8 cellular contexts compared by ENCODE assay signal in the genomic region with DNA sequence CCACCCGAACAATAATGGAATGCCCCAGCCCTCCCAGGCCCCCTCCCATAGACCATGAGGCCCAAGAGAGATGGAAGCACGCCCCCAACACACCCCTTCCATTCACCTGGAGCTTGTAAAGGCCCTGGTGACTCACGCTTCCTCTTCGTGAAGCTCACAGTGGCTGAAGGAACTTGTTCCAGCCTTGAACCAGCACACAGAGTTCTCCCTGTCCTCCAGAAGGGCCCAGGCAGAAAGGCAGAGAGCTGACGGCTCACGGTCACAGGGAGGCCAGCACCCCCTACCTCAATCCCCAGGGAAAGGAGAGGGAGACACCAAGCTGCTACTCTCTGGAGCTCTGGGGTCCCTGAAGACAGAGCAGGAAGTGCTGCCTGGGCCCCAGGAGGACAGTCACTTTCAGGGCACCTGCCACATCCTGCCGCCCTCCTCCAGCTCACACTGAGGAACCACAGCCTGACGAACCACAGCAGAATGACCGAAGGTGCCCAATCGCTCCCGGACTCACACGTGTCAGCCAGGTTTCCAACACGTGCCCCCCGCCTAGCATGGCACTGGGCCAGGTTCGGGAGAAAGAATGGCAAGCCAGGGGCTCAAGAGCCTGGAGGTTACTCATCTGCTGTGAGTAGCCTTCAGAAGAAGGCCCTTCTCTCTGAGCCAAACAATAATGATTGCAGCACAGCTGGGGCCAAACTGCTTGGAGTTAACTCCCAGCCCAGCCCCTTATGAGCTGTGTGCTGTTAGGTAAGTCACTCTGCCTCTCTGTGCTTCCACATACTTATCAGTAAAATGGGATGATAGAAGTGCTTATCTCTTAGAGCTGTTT. TPM values are rescaled to one million over a fixed set of nuclear protein-coding genes. Genes with fewer than 3 reads are reported as not detected.
DNase-seq lines count a peak whose midpoint lies in the region; ATAC-seq and TF ChIP-seq lines count a peak whose summit lies in the region.

No MANE protein-coding gene starts in this region.

- ATAC-seq in GM18907 (IDR thresholded peaks at IDR 0.05; ENCODE audit: unreplicated experiment) (peak; percentile 94), HG03064 (IDR thresholded peaks at IDR 0.05; ENCODE audit: low read depth, unreplicated experiment) (peak; percentile 89)

- H3K36me3 ChIP-seq in OCI-LY7 (ENCODE audit: insufficient read depth, low read length) = no peaks in the 10 kb centered on the region
- H3K36me3 ChIP-seq in stomach = no peaks in the 10 kb centered on the region

- no peaks in the 10 kb centered on the region for H3K9me3 ChIP-seq in OCI-LY7 (ENCODE audit: low read length)
- H3K9me3 ChIP-seq in stomach = no peaks in the 10 kb centered on the region

- H3K4me1 ChIP-seq in OCI-LY7 (ENCODE audit: insufficient read depth, low read length, poor library complexity, severe bottlenecking) = peaks cover 26% of the 10 kb centered on the region
- H3K4me1 ChIP-seq in stomach = peaks cover 31 to 80% (median 47%) of the 10 kb centered on the region in 4 donors

- peak; percentile 70 for TF ChIP-seq EP300 in stomach (IDR thresholded peaks at IDR 0.05)

- no TSS peak for BruUV-seq in OCI-LY7 (replicated peaks; lab: Mats Ljungman, UMichigan)

- TF ChIP-seq CTCF in AG10803 (conservative IDR thresholded peaks at IDR 0.05; ENCODE audit: low read length) (no peak), OCI-LY7 (conservative IDR thresholded peaks at IDR 0.05; ENCODE audit: low read length) (no peak), astrocyte of the spinal cord (IDR thresholded peaks at IDR 0.05; ENCODE audit: low read depth, low read length) (no peak), stomach (IDR thresholded peaks at IDR 0.05) (no peak)

- no peaks in the 10 kb centered on the region for H3K9me2 ChIP-seq in OCI-LY7 (ENCODE audit: insufficient read depth, low read length)

- H3K27ac ChIP-seq in OCI-LY7 (ENCODE audit: low read depth, low read length, poor library complexity, severe bottlenecking) (no peak overlapping the region), stomach (peak overlapping the region; percentile 16 to 85 (median 77))

- POLR2A ChIA-PET in OCI-LY7 (lab: Charles Lee) = no interaction called here

- H3K4me3 ChIP-seq in AG10803 (ENCODE audit: low read length) (no peak overlapping the region), OCI-LY7 (ENCODE audit: low read depth, low read length, poor library complexity, severe bottlenecking) (no peak overlapping the region), astrocyte of the spinal cord (ENCODE audit: low read depth, low read length) (no peak overlapping the region), stomach (no peak overlapping the region)

- no peaks in the 10 kb centered on the region for H3K79me2 ChIP-seq in OCI-LY7 (ENCODE audit: insufficient read depth, low read depth, low read length)

- peak overlapping the region; percentile 68; the same call in 1 of the 2 replicates for H2AFZ ChIP-seq in OCI-LY7 (ENCODE audit: low read length)

- H3K4me2 ChIP-seq in OCI-LY7 (ENCODE audit: low read length) = peak overlapping the region; percentile 42

- DNase-seq in AG10803 (ENCODE audit: low read depth) (peak; percentile 68), OCI-LY7 (ENCODE audit: low spot score) (peak; percentile 85), astrocyte of the spinal cord (ENCODE audit: low read depth, low spot score) (peak; percentile 80), medulla oblongata (ENCODE audit: extremely low spot score) (peak; percentile 24), stomach (peak; percentile 50), NCI-H146 (lab: John Stamatoyannopoulos, UW) (no peak)

- 23 to 47% (median 31%) methylated on average over 11 to 15 of the region's 15 CpGs for WGBS in stomach, 5 donors

- CTCF ChIA-PET in OCI-LY7 (lab: Charles Lee; ENCODE audit: unreplicated experiment) = interaction anchor here (0.6 kb wide), 1 partner anchor 60 kb away, joined by 3 read pairs; no protein-coding TSS in a partner anchor

- in situ Hi-C loops in astrocyte of the spinal cord (cut with HindIII; ENCODE audit: low sequenced_read_pairs) = no loop called here

- intact Hi-C loops in OCI-LY7 (cut with micrococcal nuclease; ENCODE audit: unreplicated experiment) (no loop called here), stomach (cut with DNase I; ENCODE audit: low total_unique reads) (no loop called here)

- no peak for TF ChIP-seq POLR2A in stomach (IDR thresholded peaks at IDR 0.05)

- H3K27me3 ChIP-seq in stomach = no peaks in the 10 kb centered on the region

- H4K20me1 ChIP-seq in OCI-LY7 (ENCODE audit: insufficient read depth, low read length) = no peaks in the 10 kb centered on the region

RNA-seq across cellular contexts. Expression of a gene that starts 52.8 kb away (rescaled TPM):
- 0.13 TPM in 1 of 2 replicates, not detected in the other for total RNA-seq in OCI-LY7 (2014; rRNA removed; shearing (Covaris generic))
- total RNA-seq in OCI-LY7 (2022) (0.17 and 0.27 TPM in 2 replicates), stomach (100 to 1,000 TPM in 1 of 5 donors, 10 to 100 TPM in 4; 32.3 to 134 (median 44.8) TPM)
- 10 to 100 TPM in 2 of 3 donors, 1 to 10 TPM in 1; 9.2 to 21.8 (median 11.5) TPM for polyA plus RNA-seq in stomach

Comparison
In these comparisons a context has a peak if more than half of its experiments do, and no peak if none do; other contexts are left out.
1. RNA of a gene that starts 52.8 kb away (total RNA-seq): 32.3 to 134 TPM in stomach; 0.13 to 0.27 TPM in OCI-LY7; every median in the first group is over 10 times any median in the second.